Comparison of ENCODE assay signal across 8 cellular contexts in the genomic region with DNA sequence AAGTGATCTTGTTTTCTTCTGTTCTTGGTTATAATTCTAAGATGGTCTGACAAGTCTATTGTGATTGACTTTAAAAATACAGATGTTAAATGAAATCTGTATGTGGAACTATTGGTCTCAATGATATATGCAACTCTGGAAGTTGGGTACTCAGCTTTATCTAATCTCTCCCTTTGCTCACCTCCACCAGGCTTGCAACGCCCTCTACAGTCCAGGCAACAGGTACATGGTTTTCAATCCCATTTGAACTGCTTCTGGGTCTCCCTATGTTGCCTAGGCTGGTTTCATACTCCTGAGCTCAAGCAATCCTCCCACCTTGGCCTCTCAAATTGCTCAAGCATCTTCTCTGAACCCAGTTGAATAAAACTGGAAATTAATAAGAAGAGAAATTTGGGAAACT. TPM values are rescaled to one million over a fixed set of nuclear protein-coding genes. Genes with fewer than 3 reads are reported as not detected.
DNase-seq lines count a peak whose midpoint lies in the region; TF ChIP-seq lines count a peak whose summit lies in the region.

No MANE protein-coding gene starts in this region.

- H3K9me3 Mint-ChIP-seq in endodermal cell = peaks cover 7% of the 10 kb centered on the region

- peak; percentile 85 for TF ChIP-seq CTCF in VCaP (conservative IDR thresholded peaks at IDR 0.05)
- TF ChIP-seq CTCF in endodermal cell (conservative IDR thresholded peaks at IDR 0.05) = peak; percentile 77
- peak in 1 of 2 donors; percentile 30 for TF ChIP-seq CTCF in suprapubic skin (IDR thresholded peaks at IDR 0.05)

- no peaks in the 10 kb centered on the region for H3K36me3 Mint-ChIP-seq in endodermal cell (ENCODE audit: low read depth)

- H3K4me3 Mint-ChIP-seq in endodermal cell = no peak overlapping the region

- H3K4me1 Mint-ChIP-seq in endodermal cell = no peaks in the 10 kb centered on the region

- H3K4me3 ChIP-seq in endodermal cell (ENCODE audit: low read length) = no peak overlapping the region
- H3K4me3 ChIP-seq in suprapubic skin = no peak overlapping the region

- TF ChIP-seq EP300 in suprapubic skin (IDR thresholded peaks at IDR 0.05) = no peak

- peak; percentile 43 for DNase-seq in NK-92 treated with Interleukin-12 subunit alpha and Interleukin-12 subunit beta, amount 100 ng/mL, for 24 hours (lab: John Stamatoyannopoulos, UW)
- DNase-seq in NK-92 (lab: John Stamatoyannopoulos, UW; ENCODE audit: unreplicated experiment) (no peak), endodermal cell (peak; percentile 75), suprapubic skin (ENCODE audit: low spot score in 2 of 2) (no peak), A172 (ENCODE audit: low spot score) (no peak), cortex of kidney (lab: John Stamatoyannopoulos, UW) (no peak)
- peak; percentile 52 for DNase-seq in stimulated activated CD4-positive, alpha-beta T cell treated with anti-CD3 and anti-CD28 coated beads, Interleukin-15, amount 100 ng/mL, for 24 hours

- H3K27ac Mint-ChIP-seq in endodermal cell = no peak overlapping the region

- peaks cover 23% of the 10 kb centered on the region for H3K9me3 ChIP-seq in endodermal cell (ENCODE audit: control insufficient read depth, low read length)
- no peaks in the 10 kb centered on the region for H3K9me3 ChIP-seq in suprapubic skin

- no peak overlapping the region for H3K27ac ChIP-seq in VCaP
- no peak overlapping the region for H3K27ac ChIP-seq in endodermal cell (ENCODE audit: low read depth, low read length)
- H3K27ac ChIP-seq in suprapubic skin = no peak overlapping the region

- no peak overlapping the region for H3K9ac ChIP-seq in endodermal cell (ENCODE audit: extremely low read depth, low read length, poor library complexity, severe bottlenecking)

- H3K27me3 ChIP-seq in endodermal cell (ENCODE audit: control insufficient read depth, insufficient read depth, low read length, poor library complexity, severe bottlenecking) (no peaks in the 10 kb centered on the region), suprapubic skin (peaks cover 27% of the 10 kb centered on the region)

- H3K27me3 Mint-ChIP-seq in endodermal cell (ENCODE audit: insufficient read depth) = peaks cover 4% of the 10 kb centered on the region

- no peak for TF ChIP-seq POLR2A in suprapubic skin (IDR thresholded peaks at IDR 0.05)

- 21% methylated on average over 1 of the region's 1 CpG; no CpG with 5 or more reads in 1 of the 2 experiments for WGBS in endodermal cell (ENCODE audit: insufficient coverage in 1 of 2, insufficient read length in 1 of 2), 2 experiments
- 0% methylated on average over 1 of the region's 1 CpG for WGBS in suprapubic skin

- H3K4me1 ChIP-seq in endodermal cell (ENCODE audit: control insufficient read depth, insufficient read depth, low read length) (no peaks in the 10 kb centered on the region), suprapubic skin (no peaks in the 10 kb centered on the region)

- no peaks in the 10 kb centered on the region for H3K36me3 ChIP-seq in endodermal cell (ENCODE audit: control insufficient read depth, insufficient read depth, low read length)
- H3K36me3 ChIP-seq in suprapubic skin = no peaks in the 10 kb centered on the region

RNA-seq across cellular contexts. Expression of a gene that starts 25.6 kb away (rescaled TPM):
- total RNA-seq in endodermal cell (10 to 100 TPM in 1 of 2 donors, 1 to 10 TPM in 1; 2.2 to 11.1 TPM), suprapubic skin (1 to 10 TPM; 1.6 to 9.4 (median 3.7) TPM)
- 4.8 TPM for polyA plus RNA-seq in endodermal cell (2013, experiment 1 of 2)
- polyA plus RNA-seq in endodermal cell (2013, experiment 2 of 2) = 5.9 TPM
- total RNA-seq in A172 (2014; rRNA removed; shearing (Covaris generic)) = not detected in 2 replicates

RNA-seq across cellular contexts. Expression of a gene that starts 49.2 kb away (rescaled TPM):
- total RNA-seq in endodermal cell = not detected
- polyA plus RNA-seq in endodermal cell (2013, experiment 1 of 2) = not detected
- not detected for polyA plus RNA-seq in endodermal cell (2013, experiment 2 of 2)
- total RNA-seq in suprapubic skin = 10 to 100 TPM in 1 of 4 donors, 1 to 10 TPM in 3; 2.8 to 12.5 (median 5.5) TPM
- not detected in 2 replicates for total RNA-seq in A172 (2014; rRNA removed; shearing (Covaris generic))

RNA-seq across cellular contexts. Expression of a gene that starts 54.8 kb away (rescaled TPM):
- total RNA-seq in endodermal cell (under 1 TPM in 1 of 2 donors, not detected in 1; 0.97 TPM), suprapubic skin (10 to 100 TPM in 3 of 4 donors, 1 to 10 TPM in 1; 8.6 to 21.3 (median 11.5) TPM)
- polyA plus RNA-seq in endodermal cell (2013, experiment 1 of 2) = 0.25 TPM
- polyA plus RNA-seq in endodermal cell (2013, experiment 2 of 2) = not detected
- not detected in 2 replicates for total RNA-seq in A172 (2014; rRNA removed; shearing (Covaris generic))

Comparison
In these comparisons a context has a peak if more than half of its experiments do, and no peak if none do; other contexts are left out.
1. DNase-seq: peak in NK-92 treated with Interleukin-12 subunit alpha and Interleukin-12 subunit beta, amount 100 ng/mL, for 24 hours (single experiment), endodermal cell (single experiment) and stimulated activated CD4-positive, alpha-beta T cell treated with anti-CD3 and anti-CD28 coated beads, Interleukin-15, amount 100 ng/mL, for 24 hours (single experiment); none in NK-92 (single experiment), suprapubic skin (0 of 2), A172 (single experiment) and cortex of kidney (single experiment).